In the genomic region with DNA sequence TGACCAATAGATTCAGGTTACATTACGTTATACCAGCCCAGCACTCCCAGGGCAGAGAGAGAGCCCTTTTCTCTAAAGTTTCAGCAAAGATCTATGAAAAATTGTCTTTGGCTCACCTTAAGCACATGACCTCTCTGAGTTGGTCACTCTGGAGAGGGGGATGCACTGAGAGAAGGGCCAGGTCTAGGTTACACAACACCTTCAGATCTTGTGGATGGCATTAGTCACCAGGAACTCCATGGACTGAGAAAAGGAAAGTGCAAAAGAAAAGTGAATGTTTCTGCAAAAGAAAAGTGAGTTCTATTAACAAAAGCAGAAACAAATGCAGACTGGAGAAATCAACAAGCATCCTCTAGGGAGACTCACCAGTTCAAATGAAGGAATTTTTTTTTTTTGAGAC, we compare ENCODE assay signal across 17 cellular contexts.
"Had no signal": no experiment of that assay in that cellular context is flagged by ENCODE, and none has a peak within 500 bp of the region (broad histone marks: within the 10 kb centered on the region; RNA-seq: fewer than 3 reads in every experiment).

No MANE protein-coding gene starts in this region.

- H3K36me3 Mint-ChIP-seq: brain; stimulated activated memory B cell treated with anti-CD40 and anti-IgM and Interleukin-4, amounts not matched to agents 10 μg/mL and 1 μg/mL and 100 μg/mL, for 72 hours had no signal

- H3K36me3 ChIP-seq: right atrium auricular region, tibial nerve, vagina had no signal

- ATAC-seq: esophagus mucosa; naive thymus-derived CD4-positive, alpha-beta T cell; stimulated activated memory B cell treated with anti-CD40 and anti-IgM and Interleukin-4, amounts not matched to agents 10 μg/mL and 1 μg/mL and 100 μg/mL, for 72 hours; WTC11 had no signal

- DNase-seq: activated CD4-positive, alpha-beta T cell treated with anti-CD3 and anti-CD28 coated beads, Interleukin-2, amount 10 ng/mL, durations not matched to agents 24 days and 14 days; activated naive CD4-positive, alpha-beta T cell treated with anti-CD3 and anti-CD28 coated beads, Interleukin-2, amount 50 U/mL, for 16 hours; activated T-cell treated with anti-CD3 and anti-CD28 coated beads for 4 hours; amniotic stem cell; cerebellar nuclear complex; endodermal cell; naive thymus-derived CD4-positive, alpha-beta T cell; posterior cingulate gyrus had no signal

- H3K9me3 ChIP-seq: right atrium auricular region, tibial nerve, vagina had no signal

- H3K4me1 Mint-ChIP-seq: activated CD4-positive, alpha-beta T cell treated with anti-CD3 and anti-CD28 coated beads, Interleukin-2, amount 10 ng/mL, durations not matched to agents 24 days and 14 days; naive thymus-derived CD4-positive, alpha-beta T cell; stimulated activated memory B cell treated with anti-CD40 and anti-IgM and Interleukin-4, amounts not matched to agents 10 μg/mL and 1 μg/mL and 100 μg/mL, for 72 hours had no signal

- H3K27me3 Mint-ChIP-seq: activated CD4-positive, alpha-beta T cell treated with anti-CD3 and anti-CD28 coated beads, Interleukin-2, amount 10 ng/mL, durations not matched to agents 24 days and 14 days; naive thymus-derived CD4-positive, alpha-beta T cell; stimulated activated memory B cell treated with anti-CD40 and anti-IgM and Interleukin-4, amounts not matched to agents 10 μg/mL and 1 μg/mL and 100 μg/mL, for 72 hours had no signal

- H3K27ac ChIP-seq: right atrium auricular region, tibial nerve had no signal

- H3K4me3 ChIP-seq: right atrium auricular region, tibial nerve, vagina had no signal

- H3K9me3 Mint-ChIP-seq: T-helper 1 cell treated with Interleukin-12 subunit alpha and Interleukin-12 subunit beta and Interleukin-4 antibody, amounts not matched to agents 30 μg/mL and 1 μg/mL, for 36 hours had no signal

- H3K4me3 Mint-ChIP-seq: activated CD4-positive, alpha-beta T cell treated with anti-CD3 and anti-CD28 coated beads, Interleukin-2, amount 10 ng/mL, durations not matched to agents 24 days and 14 days; brain; endodermal cell; naive thymus-derived CD4-positive, alpha-beta T cell; stimulated activated memory B cell treated with anti-CD40 and anti-IgM and Interleukin-4, amounts not matched to agents 10 μg/mL and 1 μg/mL and 100 μg/mL, for 72 hours; T-helper 1 cell treated with Interleukin-12 subunit alpha and Interleukin-12 subunit beta and Interleukin-4 antibody, amounts not matched to agents 30 μg/mL and 1 μg/mL, for 36 hours; WTC11 had no signal

- H3K27me3 ChIP-seq: right atrium auricular region, tibial nerve, vagina had no signal

- H3K4me1 ChIP-seq: right atrium auricular region, tibial nerve, vagina had no signal

- H3K27ac Mint-ChIP-seq: activated CD4-positive, alpha-beta T cell treated with anti-CD3 and anti-CD28 coated beads, Interleukin-2, amount 10 ng/mL, durations not matched to agents 24 days and 14 days; activated T-helper 2 cell treated with anti-CD3 and anti-CD28 coated beads, Interferon-gamma antibody, Interleukin-2, Interleukin-4, amounts not matched to agents 10 μg/mL and 5 μg/mL and 100 μg/mL, durations not matched to agents 14 hours and 24 hours and 36 hours; brain; endodermal cell; naive thymus-derived CD4-positive, alpha-beta T cell; stimulated activated memory B cell treated with anti-CD40 and anti-IgM and Interleukin-4, amounts not matched to agents 10 μg/mL and 1 μg/mL and 100 μg/mL, for 72 hours; T-helper 1 cell treated with Interleukin-12 subunit alpha and Interleukin-12 subunit beta and Interleukin-4 antibody, amounts not matched to agents 30 μg/mL and 1 μg/mL, for 36 hours; WTC11 had no signal
